ENCODE assay signal across 8 cellular contexts in genomic region chr17:19236351-19237138, GRCh38. TPM values are rescaled to one million over a fixed set of nuclear protein-coding genes. Genes with fewer than 3 reads are reported as not detected.
DNase-seq lines count a peak whose midpoint lies in the region; ATAC-seq and TF ChIP-seq lines count a peak whose summit lies in the region.
"Not testable (repeated sequence)": the region's sequence is repeated elsewhere in the genome, so short reads cannot be mapped to it uniquely, and the experiment has no call there.

No MANE protein-coding gene starts in this region.

- not testable (repeated sequence) for H3K27ac Mint-ChIP-seq in activated CD8-positive, alpha-beta T cell treated with anti-CD3 and anti-CD28 coated beads for 36 hours; naive thymus-derived CD4-positive, alpha-beta T cell

- not testable (repeated sequence) for H3K4me1 Mint-ChIP-seq in activated CD8-positive, alpha-beta T cell treated with anti-CD3 and anti-CD28 coated beads for 36 hours (ENCODE audit: low read depth); naive thymus-derived CD4-positive, alpha-beta T cell

- ATAC-seq in GM18520 (IDR thresholded peaks at IDR 0.05; ENCODE audit: unreplicated experiment) (peak; percentile 14), GM21447 (IDR thresholded peaks at IDR 0.05; ENCODE audit: unreplicated experiment) (peak; percentile 34), HG02798 (IDR thresholded peaks at IDR 0.05; ENCODE audit: poor library complexity, unreplicated experiment) (peak; percentile 38), HG03442 (IDR thresholded peaks at IDR 0.05; ENCODE audit: unreplicated experiment) (peak; percentile 22)
- peak; percentile 88 for ATAC-seq in activated CD8-positive, alpha-beta T cell treated with anti-CD3 and anti-CD28 coated beads for 36 hours
- peak; percentile 83 for ATAC-seq in naive thymus-derived CD4-positive, alpha-beta T cell

- POLR2A ChIA-PET in activated CD8-positive, alpha-beta T cell treated with anti-CD3 and anti-CD28 coated beads for 36 hours (lab: Charles Lee); naive thymus-derived CD4-positive, alpha-beta T cell (lab: Charles Lee): not testable (repeated sequence)

- not testable (repeated sequence) for H3K9me3 Mint-ChIP-seq in activated CD8-positive, alpha-beta T cell treated with anti-CD3 and anti-CD28 coated beads for 36 hours; naive thymus-derived CD4-positive, alpha-beta T cell

- peak overlapping the region in 3 of 4 donors; percentile 94 to 99 (median 98) for H3K27ac ChIP-seq in esophagus squamous epithelium
- H3K27ac ChIP-seq in naive thymus-derived CD4-positive, alpha-beta T cell (ENCODE audit: low read depth, low read length); vagina: not testable (repeated sequence)

- peak overlapping the region in 3 of 4 donors; percentile 93 to 99 (median 99) for H3K4me3 ChIP-seq in esophagus squamous epithelium
- H3K4me3 ChIP-seq in naive thymus-derived CD4-positive, alpha-beta T cell (ENCODE audit: low read length) = not testable (repeated sequence)
- peak overlapping the region; percentile 49 to 74 for H3K4me3 ChIP-seq in vagina

- TF ChIP-seq POLR2A in esophagus squamous epithelium (IDR thresholded peaks at IDR 0.05); vagina (IDR thresholded peaks at IDR 0.05): not testable (repeated sequence)

- not testable (repeated sequence) for H3K36me3 Mint-ChIP-seq in activated CD8-positive, alpha-beta T cell treated with anti-CD3 and anti-CD28 coated beads for 36 hours (ENCODE audit: low read depth); naive thymus-derived CD4-positive, alpha-beta T cell

- H3K27me3 Mint-ChIP-seq in activated CD8-positive, alpha-beta T cell treated with anti-CD3 and anti-CD28 coated beads for 36 hours = not testable (repeated sequence)
- H3K27me3 Mint-ChIP-seq in naive thymus-derived CD4-positive, alpha-beta T cell = peaks cover 0 to 21% (median 0%) of the 10 kb centered on the region in 5 donors

- TF ChIP-seq CTCF in activated CD8-positive, alpha-beta T cell treated with anti-CD3 and anti-CD28 coated beads for 36 hours (IDR thresholded peaks at IDR 0.05); esophagus squamous epithelium (IDR thresholded peaks at IDR 0.05); vagina (IDR thresholded peaks at IDR 0.05): not testable (repeated sequence)

- DNase-seq in activated CD8-positive, alpha-beta T cell treated with anti-CD3 and anti-CD28 coated beads for 36 hours; esophagus squamous epithelium (lab: John Stamatoyannopoulos, UW); naive thymus-derived CD4-positive, alpha-beta T cell; vagina (ENCODE audit: extremely low spot score in 2 of 2): not testable (repeated sequence)

- H3K4me3 Mint-ChIP-seq in activated CD8-positive, alpha-beta T cell treated with anti-CD3 and anti-CD28 coated beads for 36 hours; naive thymus-derived CD4-positive, alpha-beta T cell: not testable (repeated sequence)

- CTCF ChIA-PET in activated CD8-positive, alpha-beta T cell treated with anti-CD3 and anti-CD28 coated beads for 36 hours (lab: Charles Lee); naive thymus-derived CD4-positive, alpha-beta T cell (lab: Charles Lee): not testable (repeated sequence)

- intact Hi-C loops in activated CD8-positive, alpha-beta T cell treated with anti-CD3 and anti-CD28 coated beads for 36 hours (cut with micrococcal nuclease); esophagus squamous epithelium (cut with DNase I); naive thymus-derived CD4-positive, alpha-beta T cell (cut with micrococcal nuclease); vagina (cut with DNase I): not testable (repeated sequence)

- H3K9me3 ChIP-seq in esophagus squamous epithelium; naive thymus-derived CD4-positive, alpha-beta T cell (ENCODE audit: control insufficient read depth in 2 of 3, low read length in 3 of 3); vagina: not testable (repeated sequence)

- H3K27me3 ChIP-seq in esophagus squamous epithelium; naive thymus-derived CD4-positive, alpha-beta T cell (ENCODE audit: control insufficient read depth in 2 of 2, insufficient read depth in 2 of 2, low read length in 2 of 2); vagina: not testable (repeated sequence)

- H3K4me1 ChIP-seq in esophagus squamous epithelium (peaks cover 5 to 34% (median 19%) of the 10 kb centered on the region in 3 donors), vagina (peaks cover 33% of the 10 kb centered on the region)
- not testable (repeated sequence) for H3K4me1 ChIP-seq in naive thymus-derived CD4-positive, alpha-beta T cell (ENCODE audit: control insufficient read depth in 2 of 2, insufficient read depth in 2 of 2, low read length in 2 of 2)

- H3K36me3 ChIP-seq in esophagus squamous epithelium = peaks cover 0 to 12% (median 0%) of the 10 kb centered on the region in 3 donors
- not testable (repeated sequence) for H3K36me3 ChIP-seq in naive thymus-derived CD4-positive, alpha-beta T cell (ENCODE audit: control insufficient read depth in 2 of 3, insufficient read depth in 3 of 3, low read length in 3 of 3); vagina

- WGBS in esophagus squamous epithelium, 2 donors = no CpG with 5 or more reads among the region's 32 CpGs

RNA-seq across cellular contexts. Expression of gene EPN2, which starts 0.6 kb away (rescaled TPM):
- 1 to 10 TPM; 3.2 to 4.6 TPM for total RNA-seq in activated CD8-positive, alpha-beta T cell treated with anti-CD3 and anti-CD28 coated beads for 36 hours
- total RNA-seq in esophagus squamous epithelium = 10 to 100 TPM; 24.2 to 61.4 (median 56.1) TPM
- 1 to 10 TPM; 5.3 to 7.2 (median 6.4) TPM for total RNA-seq in naive thymus-derived CD4-positive, alpha-beta T cell
- 10 to 100 TPM in 1 of 2 donors, 1 to 10 TPM in 1; 3.9 to 11.5 TPM for polyA plus RNA-seq in naive thymus-derived CD4-positive, alpha-beta T cell
- total RNA-seq in vagina = 65.6 TPM

Comparison
In these comparisons a context has a peak if more than half of its experiments do, and no peak if none do; other contexts are left out.
1. ATAC-seq: peak in every context shown above with its lines; median percentile 88 in activated CD8-positive, alpha-beta T cell treated with anti-CD3 and anti-CD28 coated beads for 36 hours; 83 in naive thymus-derived CD4-positive, alpha-beta T cell; 38 in HG02798; 34 in GM21447; 22 in HG03442; 14 in GM18520.